17 cellular contexts compared by ENCODE assay signal in the genomic region with DNA sequence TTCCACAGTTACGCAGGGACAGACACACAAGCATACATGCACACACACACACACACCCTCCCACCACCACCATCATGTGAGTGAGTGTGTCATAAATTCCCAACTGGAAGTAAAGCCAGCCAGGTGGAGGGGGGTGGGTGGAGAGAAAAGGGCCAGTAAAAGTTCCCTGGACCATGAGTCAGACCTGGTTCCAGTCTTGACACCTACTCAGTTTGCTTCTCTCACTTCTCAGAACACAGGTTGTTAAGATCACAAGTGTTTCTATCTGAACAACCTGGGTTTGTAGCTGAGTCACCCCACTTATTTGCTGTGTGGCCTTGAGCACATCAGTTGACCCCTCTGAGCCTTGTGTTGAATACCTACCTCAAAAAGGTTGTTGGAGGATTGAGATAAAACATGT. TPM values are rescaled to one million over a fixed set of nuclear protein-coding genes. Genes with fewer than 3 reads are reported as not detected.
DNase-seq lines count a peak whose midpoint lies in the region; ATAC-seq, FAIRE-seq and TF ChIP-seq lines count a peak whose summit lies in the region.
"Had no signal": no experiment of that assay in that cellular context is flagged by ENCODE, and none has a peak within 500 bp of the region (broad histone marks: within the 10 kb centered on the region; RNA-seq: fewer than 3 reads in every experiment).

No MANE protein-coding gene starts in this region.

- no peak overlapping the region for H2AFZ ChIP-seq in K562 (ENCODE audit: low read depth, low read length)

- no peak overlapping the region for H3K4me2 ChIP-seq in K562 (ENCODE audit: insufficient read depth, low read length)

- FAIRE-seq in H54 (lab: Jason Lieb, UNC) (no peak), K562 (lab: Jason Lieb, UNC) (peak; percentile 72)
- FAIRE-seq: endothelial cell of umbilical vein, islet of Langerhans had no signal

- no peaks in the 10 kb centered on the region for H3K9me1 ChIP-seq in K562 (ENCODE audit: control insufficient read depth, insufficient read depth, low read length)

- no peaks in the 10 kb centered on the region for H3K9me3 Mint-ChIP-seq in activated naive CD4-positive, alpha-beta T cell treated with anti-CD3 and anti-CD28 coated beads, Interleukin-2, amount 50 U/mL, for 72 hours
- no peaks in the 10 kb centered on the region for H3K9me3 Mint-ChIP-seq in stimulated activated effector memory CD8-positive, alpha-beta T cell treated with anti-CD3 and anti-CD28 coated beads, Interleukin-12 subunit alpha, Interleukin-12 subunit beta, amount 100 ng/mL, for 72 hours

- no peak overlapping the region for H3K4me3 Mint-ChIP-seq in stimulated activated effector memory CD8-positive, alpha-beta T cell treated with anti-CD3 and anti-CD28 coated beads, Interleukin-12 subunit alpha, Interleukin-12 subunit beta, amount 100 ng/mL, for 72 hours
- H3K4me3 Mint-ChIP-seq: activated naive CD8-positive, alpha-beta T cell had no signal

- TF ChIP-seq POLR2A in H54 (IDR thresholded peaks at IDR 0.05; ENCODE audit: low read depth, low read length) (no peak), K562 (conservative IDR thresholded peaks at IDR 0.05) (no peak)

- H3K27ac ChIP-seq in K562 (ENCODE audit: extremely low read depth, low read depth, low read length): no peak overlapping the region
- H3K27ac ChIP-seq: C4-2B, Peyer's patch, prostate gland had no signal

- no TSS peak for BruUV-seq in K562 (replicated peaks; lab: Mats Ljungman, UMichigan)

- TF ChIP-seq CTCF in K562 (IDR thresholded peaks at IDR 0.05 in 2 of 3, conservative IDR thresholded peaks at IDR 0.05 in 1 of 3; ENCODE audit: insufficient read depth in 2 of 3, low read depth in 1 of 3, low read length in 3 of 3): no peak

- POLR2A ChIA-PET in K562 (lab: Yijun Ruan, JAX): interaction anchor here (0.6 to 0.9 kb wide), 3 partner anchors 11 to 65 kb away, joined by 3 to 4 read pairs (median 3); a partner anchor contains a TSS

- no peaks in the 10 kb centered on the region for H3K9me3 ChIP-seq in K562 (replicated peaks; ENCODE audit: control insufficient read depth, insufficient read depth, low read depth, low read length)
- H3K9me3 ChIP-seq: Peyer's patch, prostate gland had no signal

- no peaks in the 10 kb centered on the region for H3K79me2 ChIP-seq in K562 (ENCODE audit: control insufficient read depth, insufficient read depth, low read length)

- intact Hi-C loops in K562 (cut with micrococcal nuclease): no loop called here

- peak in 1 of 2 donors; percentile 49 for DNase-seq in activated naive CD4-positive, alpha-beta T cell treated with anti-CD3 and anti-CD28 coated beads, Interleukin-2, amount 50 U/mL, for 72 hours (ENCODE audit: low spot score in 2 of 2)
- DNase-seq in activated naive CD4-positive, alpha-beta T cell treated with anti-CD3 and anti-CD28 coated beads, Interleukin-2, amount 50 U/mL, for 16 hours: no peak
- DNase-seq in H54 (ENCODE audit: insufficient read length, low spot score) (peak; percentile 51), K562 (ENCODE audit: extremely low read depth in 1 of 4, low spot score in 3 of 4) (no peak), OCI-M2 (lab: John Stamatoyannopoulos, UW; ENCODE audit: unreplicated experiment) (no peak), OCI-M1 (lab: John Stamatoyannopoulos, UW) (no peak), AML-193 (lab: John Stamatoyannopoulos, UW) (no peak)
- DNase-seq in stimulated activated effector memory CD8-positive, alpha-beta T cell treated with anti-CD3 and anti-CD28 coated beads, Interleukin-12 subunit alpha, Interleukin-12 subunit beta, amount 100 ng/mL, for 72 hours (ENCODE audit: low spot score in 2 of 2): peak in 1 of 2 donors; percentile 72
- DNase-seq: activated CD4-positive, CD25-positive, alpha-beta regulatory T cell; GOT3; NCI-H446 treated with DMSO at 0.1 percent for 48 hours; Peyer's patch had no signal

- H3K36me3 Mint-ChIP-seq in activated naive CD4-positive, alpha-beta T cell treated with anti-CD3 and anti-CD28 coated beads, Interleukin-2, amount 50 U/mL, for 72 hours: no peaks in the 10 kb centered on the region
- no peaks in the 10 kb centered on the region for H3K36me3 Mint-ChIP-seq in stimulated activated effector memory CD8-positive, alpha-beta T cell treated with anti-CD3 and anti-CD28 coated beads, Interleukin-12 subunit alpha, Interleukin-12 subunit beta, amount 100 ng/mL, for 72 hours
- H3K36me3 Mint-ChIP-seq: activated naive CD8-positive, alpha-beta T cell had no signal

- H3K27ac Mint-ChIP-seq in activated naive CD4-positive, alpha-beta T cell treated with anti-CD3 and anti-CD28 coated beads, Interleukin-2, amount 50 U/mL, for 72 hours: peak overlapping the region in 1 of 2 donors; percentile 57
- no peak overlapping the region for H3K27ac Mint-ChIP-seq in stimulated activated effector memory CD8-positive, alpha-beta T cell treated with anti-CD3 and anti-CD28 coated beads, Interleukin-12 subunit alpha, Interleukin-12 subunit beta, amount 100 ng/mL, for 72 hours
- H3K27ac Mint-ChIP-seq: activated naive CD8-positive, alpha-beta T cell had no signal

- peaks cover 5% of the 10 kb centered on the region; the same call in 1 of the 2 replicates for H4K20me1 ChIP-seq in K562 (replicated peaks; ENCODE audit: control insufficient read depth, insufficient read depth, low read length)

- in situ Hi-C loops in K562 (cut with MboI): no loop called here

- H3K27me3 ChIP-seq in K562 (ENCODE audit: control insufficient read depth in 2 of 2, insufficient read depth in 2 of 2, low read length in 2 of 2): peaks cover 19 to 33% of the 10 kb centered on the region in 2 experiments

- 0% methylated on average over 1 of the region's 1 CpG for WGBS in K562 (ENCODE audit: insufficient coverage, low coverage, missing lambda C conversion rate)

- no peaks in the 10 kb centered on the region for H3K36me3 ChIP-seq in K562 (ENCODE audit: control insufficient read depth, insufficient read depth, low read length)
- H3K36me3 ChIP-seq: Peyer's patch, prostate gland had no signal

- H3K4me3 ChIP-seq in K562: no peak overlapping the region
- H3K4me3 ChIP-seq: Peyer's patch, prostate gland had no signal

- no peak for TF ChIP-seq EP300 in K562 (IDR thresholded peaks at IDR 0.05; ENCODE audit: low read length)

- H3K4me1 ChIP-seq in K562 (replicated peaks in 1 of 2; ENCODE audit: control insufficient read depth in 2 of 2, insufficient read depth in 2 of 2, low read length in 2 of 2): peaks cover under 1 to 12% of the 10 kb centered on the region in 2 experiments; a peak in 3 of 5 replicates
- H3K4me1 ChIP-seq: prostate gland had no signal

- H3K4me1 Mint-ChIP-seq in stimulated activated effector memory CD8-positive, alpha-beta T cell treated with anti-CD3 and anti-CD28 coated beads, Interleukin-12 subunit alpha, Interleukin-12 subunit beta, amount 100 ng/mL, for 72 hours: peaks cover 5% of the 10 kb centered on the region

- no peak overlapping the region for H3K9ac ChIP-seq in K562 (ENCODE audit: insufficient read depth in 1 of 2, low read depth in 2 of 2, low read length in 2 of 2)

- no peak for TF ChIP-seq RAD21 in K562 (CRISPR knock-in tag; conservative IDR thresholded peaks at IDR 0.05 in 1 of 2, IDR thresholded peaks at IDR 0.05 in 1 of 2)

- peak; percentile 92 to 93 for ATAC-seq in activated naive CD4-positive, alpha-beta T cell treated with anti-CD3 and anti-CD28 coated beads, Interleukin-2, amount 50 U/mL, for 72 hours
- no peak for ATAC-seq in K562
- ATAC-seq in stimulated activated effector memory CD8-positive, alpha-beta T cell treated with anti-CD3 and anti-CD28 coated beads, Interleukin-12 subunit alpha, Interleukin-12 subunit beta, amount 100 ng/mL, for 72 hours: peak; percentile 92

- CTCF ChIA-PET in K562 (lab: Yijun Ruan, JAX; ENCODE audit: low intra/inter-chr PET ratio): no interaction called here

RNA-seq across cellular contexts. Expression of a gene that starts 9.6 kb away (rescaled TPM):
- 1 to 10 TPM in 1 of 2 donors, under 1 TPM in 1; 0.14 to 3.0 TPM for total RNA-seq in activated naive CD4-positive, alpha-beta T cell treated with anti-CD3 and anti-CD28 coated beads, Interleukin-2, amount 50 U/mL, for 72 hours
- total RNA-seq in K562 (2011; cell fraction: chromatin; rRNA removed; ENCODE audit: low replicate concordance): not detected in 2 replicates
- not detected in 2 replicates for total RNA-seq in K562 (2011; cell fraction: nucleolus; rRNA removed)
- not detected in 2 replicates for total RNA-seq in K562 (2011; cell fraction: nucleoplasm; rRNA removed)
- total RNA-seq in K562 (2014; rRNA removed) (not detected in 2 replicates), K562 (2014; rRNA removed; fragmentation: Illumina TruSeq; extraction: Trizol) (not detected in 2 replicates), K562 (2015; rRNA removed; fragmentation: Illumina TruSeq; extraction: Trizol) (not detected in 2 replicates), K562 (2021) (0.02 TPM in 1 of 2 replicates, not detected in the other)
- polyA plus RNA-seq in K562 (2011; rRNA removed) (not detected in 2 replicates), K562 (2014; fragmentation: Illumina TruSeq; extraction: Trizol) (not detected in 2 replicates), K562 (2014; fragmentation: Nextera tagmentation; extraction: Ambion mirVana) (under 1 TPM in 1 of 2 experiments, not detected in 1; 0.03 TPM), K562 (2014; rRNA removed) (not detected in 2 replicates)
- polyA plus RNA-seq in K562 (2011; cell fraction: cytosol; rRNA removed): not detected in 2 replicates
- 0.04 TPM in 1 of 2 replicates, not detected in the other for polyA plus RNA-seq in K562 (2011; cell fraction: nucleus; rRNA removed)
- polyA plus RNA-seq in K562 (2012): 0.07 and 0.08 TPM in 2 replicates
- not detected in 2 replicates for polyA minus RNA-seq in K562 (2011; rRNA and poly(A)+ RNA removed)
- not detected in 2 replicates for polyA minus RNA-seq in K562 (2011; cell fraction: cytosol; rRNA and poly(A)+ RNA removed)
- not detected in 2 replicates for polyA minus RNA-seq in K562 (2011; cell fraction: nucleus; rRNA and poly(A)+ RNA removed)
- total RNA-seq: endothelial cell of umbilical vein had no signal
- polyA plus RNA-seq: endothelial cell of umbilical vein had no signal

RNA-seq across cellular contexts. Expression of a gene that starts 38.4 kb away (rescaled TPM):
- 1 to 10 TPM; 1.0 to 3.1 TPM for total RNA-seq in activated naive CD4-positive, alpha-beta T cell treated with anti-CD3 and anti-CD28 coated beads, Interleukin-2, amount 50 U/mL, for 72 hours
- total RNA-seq in K562 (2011; cell fraction: chromatin; rRNA removed; ENCODE audit: low replicate concordance): 1.1 and 3.1 TPM in 2 replicates
- total RNA-seq in K562 (2011; cell fraction: nucleolus; rRNA removed): 3.7 and 4.5 TPM in 2 replicates
- total RNA-seq in K562 (2011; cell fraction: nucleoplasm; rRNA removed): 3.5 and 3.7 TPM in 2 replicates
- total RNA-seq in K562 (2014; rRNA removed) (1.2 and 2.7 TPM in 2 replicates), K562 (2014; rRNA removed; fragmentation: Illumina TruSeq; extraction: Trizol) (1.1 TPM in 2 replicates), K562 (2015; rRNA removed; fragmentation: Illumina TruSeq; extraction: Trizol) (2.0 and 2.1 TPM in 2 replicates), K562 (2021) (2.0 and 2.2 TPM in 2 replicates)
- polyA plus RNA-seq in K562 (2011; rRNA removed) (1.0 and 3.2 TPM in 2 replicates), K562 (2014; fragmentation: Illumina TruSeq; extraction: Trizol) (1.6 and 1.9 TPM in 2 replicates), K562 (2014; fragmentation: Nextera tagmentation; extraction: Ambion mirVana) (under 1 TPM; 0.37 to 0.59 TPM), K562 (2014; rRNA removed) (0.95 and 1.00 TPM in 2 replicates)
- polyA plus RNA-seq in K562 (2011; cell fraction: cytosol; rRNA removed): 2.0 and 5.7 TPM in 2 replicates
- polyA plus RNA-seq in K562 (2011; cell fraction: nucleus; rRNA removed): 0.65 and 2.1 TPM in 2 replicates
- polyA plus RNA-seq in K562 (2012): 1.1 and 2.3 TPM in 2 replicates
- 0.69 and 2.1 TPM in 2 replicates for polyA minus RNA-seq in K562 (2011; rRNA and poly(A)+ RNA removed)
- 2.5 and 4.6 TPM in 2 replicates for polyA minus RNA-seq in K562 (2011; cell fraction: cytosol; rRNA and poly(A)+ RNA removed)
- polyA minus RNA-seq in K562 (2011; cell fraction: nucleus; rRNA and poly(A)+ RNA removed): 0.44 and 0.81 TPM in 2 replicates

RNA-seq across cellular contexts. Expression of a gene that starts 52.3 kb away (rescaled TPM):
- total RNA-seq in activated naive CD4-positive, alpha-beta T cell treated with anti-CD3 and anti-CD28 coated beads, Interleukin-2, amount 50 U/mL, for 72 hours: 10 to 100 TPM; 18.8 to 21.4 TPM
- total RNA-seq in K562 (2011; cell fraction: chromatin; rRNA removed; ENCODE audit: low replicate concordance): 2.4 and 6.3 TPM in 2 replicates
- 12.6 and 15.3 TPM in 2 replicates for total RNA-seq in K562 (2011; cell fraction: nucleolus; rRNA removed)
- total RNA-seq in K562 (2011; cell fraction: nucleoplasm; rRNA removed): 6.2 and 7.9 TPM in 2 replicates
- total RNA-seq in K562 (2014; rRNA removed) (70.9 and 85.3 TPM in 2 replicates), K562 (2014; rRNA removed; fragmentation: Illumina TruSeq; extraction: Trizol) (11.2 TPM in 2 replicates), K562 (2015; rRNA removed; fragmentation: Illumina TruSeq; extraction: Trizol) (18.6 and 22.0 TPM in 2 replicates), K562 (2021) (51.5 and 52.5 TPM in 2 replicates)
- polyA plus RNA-seq in K562 (2011; rRNA removed) (17.3 and 20.7 TPM in 2 replicates), K562 (2014; fragmentation: Illumina TruSeq; extraction: Trizol) (8.5 and 12.4 TPM in 2 replicates), K562 (2014; fragmentation: Nextera tagmentation; extraction: Ambion mirVana) (1 to 10 TPM; 3.6 to 5.2 TPM), K562 (2014; rRNA removed) (47.9 and 58.3 TPM in 2 replicates)
- polyA plus RNA-seq in K562 (2011; cell fraction: cytosol; rRNA removed): 18.1 and 59.5 TPM in 2 replicates
- 20.9 and 26.5 TPM in 2 replicates for polyA plus RNA-seq in K562 (2011; cell fraction: nucleus; rRNA removed)
- 19.8 and 25.5 TPM in 2 replicates for polyA plus RNA-seq in K562 (2012)
- 2.0 and 2.6 TPM in 2 replicates for polyA minus RNA-seq in K562 (2011; rRNA and poly(A)+ RNA removed)
- polyA minus RNA-seq in K562 (2011; cell fraction: cytosol; rRNA and poly(A)+ RNA removed): 5.5 and 5.9 TPM in 2 replicates
- polyA minus RNA-seq in K562 (2011; cell fraction: nucleus; rRNA and poly(A)+ RNA removed): 4.3 and 5.7 TPM in 2 replicates

RNA-seq across cellular contexts. Expression of a gene that starts 52.7 kb away (rescaled TPM):
- total RNA-seq in activated naive CD4-positive, alpha-beta T cell treated with anti-CD3 and anti-CD28 coated beads, Interleukin-2, amount 50 U/mL, for 72 hours: 10 to 100 TPM; 25.7 to 39.3 TPM
- total RNA-seq in K562 (2011; cell fraction: chromatin; rRNA removed; ENCODE audit: low replicate concordance): 10.5 and 18.9 TPM in 2 replicates
- 20.5 and 22.2 TPM in 2 replicates for total RNA-seq in K562 (2011; cell fraction: nucleolus; rRNA removed)
- 21.0 and 24.2 TPM in 2 replicates for total RNA-seq in K562 (2011; cell fraction: nucleoplasm; rRNA removed)
- 58.5 and 65.1 TPM in 2 replicates for total RNA-seq in K562 (2014; rRNA removed)
- 47.2 and 51.0 TPM in 2 replicates for total RNA-seq in K562 (2014; rRNA removed; fragmentation: Illumina TruSeq; extraction: Trizol)
- 34.1 and 34.2 TPM in 2 replicates for total RNA-seq in K562 (2015; rRNA removed; fragmentation: Illumina TruSeq; extraction: Trizol)
- 57.2 and 60.1 TPM in 2 replicates for total RNA-seq in K562 (2021)
- 49.8 and 56.0 TPM in 2 replicates for polyA plus RNA-seq in K562 (2011; rRNA removed)
- 48.6 and 49.6 TPM in 2 replicates for polyA plus RNA-seq in K562 (2011; cell fraction: cytosol; rRNA removed)
- polyA plus RNA-seq in K562 (2011; cell fraction: nucleus; rRNA removed): 18.8 and 19.7 TPM in 2 replicates
- 32.7 and 40.3 TPM in 2 replicates for polyA plus RNA-seq in K562 (2012)
- 40.2 and 44.8 TPM in 2 replicates for polyA plus RNA-seq in K562 (2014; fragmentation: Illumina TruSeq; extraction: Trizol)
- polyA plus RNA-seq in K562 (2014; fragmentation: Nextera tagmentation; extraction: Ambion mirVana): 10 to 100 TPM; 11.1 to 16.7 TPM
- 54.4 and 58.9 TPM in 2 replicates for polyA plus RNA-seq in K562 (2014; rRNA removed)
- 25.0 and 26.0 TPM in 2 replicates for polyA minus RNA-seq in K562 (2011; rRNA and poly(A)+ RNA removed)
- polyA minus RNA-seq in K562 (2011; cell fraction: cytosol; rRNA and poly(A)+ RNA removed): 19.2 and 24.3 TPM in 2 replicates
- 10.4 and 11.3 TPM in 2 replicates for polyA minus RNA-seq in K562 (2011; cell fraction: nucleus; rRNA and poly(A)+ RNA removed)
